In genomic region chr17:2926019-2926650, GRCh38 we compare ENCODE assay signal across 10 cellular contexts.
A peak's percentile ranks its signal among the peaks of the same experiment; 100 is the strongest.
DNase-seq lines count a peak whose midpoint lies in the region; ATAC-seq and TF ChIP-seq lines count a peak whose summit lies in the region.
"Had no signal": no experiment of that assay in that cellular context is flagged by ENCODE, and none has a peak within 500 bp of the region (broad histone marks: within the 10 kb centered on the region; RNA-seq: fewer than 3 reads in every experiment).

No MANE protein-coding gene starts in this region.

- no peaks in the 10 kb centered on the region for H4K20me1 ChIP-seq in PC-3 (ENCODE audit: low read length)

- no peaks in the 10 kb centered on the region for H3F3A ChIP-seq in PC-3 (ENCODE audit: low read length, unreplicated experiment)

- H3K9ac ChIP-seq in PC-3 (ENCODE audit: low read length) (peak overlapping the region; percentile 34; the same call in 1 of the 2 replicates), endocrine pancreas (ENCODE audit: control insufficient read depth, insufficient read depth, low read length) (peak overlapping the region; percentile 32)

- POLR2A ChIA-PET in PC-3 (lab: Charles Lee; ENCODE audit: unreplicated experiment) = no interaction called here

- peak overlapping the region; percentile 63 for H3K27ac ChIP-seq in PC-3 (ENCODE audit: low read length)
- H3K27ac ChIP-seq: vagina had no signal

- intact Hi-C loops in PC-3 (cut with micrococcal nuclease) = loop anchor here (2.0 kb wide), 1 partner anchor 77 kb away; no protein-coding TSS in a partner anchor

- CTCF ChIA-PET in PC-3 (lab: Charles Lee) = interaction anchor here (0.6 to 1.0 kb wide), 5 partner anchors 19 to 520 kb away, joined by 3 to 9 read pairs (median 7); no protein-coding TSS in a partner anchor

- peak overlapping the region; percentile 45 for H3K4me2 ChIP-seq in PC-3 (ENCODE audit: low read length)

- H3K36me3 ChIP-seq in PC-3 (ENCODE audit: low read depth, low read length) (no peaks in the 10 kb centered on the region), endocrine pancreas (ENCODE audit: control insufficient read depth, insufficient read depth, low read length) (no peaks in the 10 kb centered on the region), H7 (replicated peaks; ENCODE audit: control insufficient read depth, insufficient read depth, low read length) (peaks cover 1% of the 10 kb centered on the region; the same call in 1 of the 2 replicates)
- H3K36me3 ChIP-seq: vagina had no signal

- H3K27me3 ChIP-seq in PC-3 (ENCODE audit: low read length) = no peaks in the 10 kb centered on the region
- H3K27me3 ChIP-seq in endocrine pancreas (ENCODE audit: control insufficient read depth, insufficient read depth, low read length) = no peaks in the 10 kb centered on the region
- no peaks in the 10 kb centered on the region for H3K27me3 ChIP-seq in H7 (ENCODE audit: control insufficient read depth, insufficient read depth, low read length)
- H3K27me3 ChIP-seq: vagina had no signal

- no peaks in the 10 kb centered on the region for H3K79me2 ChIP-seq in PC-3 (ENCODE audit: low read length)

- TF ChIP-seq CTCF in PC-3 (conservative IDR thresholded peaks at IDR 0.05; ENCODE audit: low read depth, low read length) (no peak), omental fat pad (IDR thresholded peaks at IDR 0.05) (no peak)

- peaks cover 11% of the 10 kb centered on the region for H3K4me1 ChIP-seq in PC-3 (ENCODE audit: insufficient read depth, low read length)
- H3K4me1 ChIP-seq in endocrine pancreas (ENCODE audit: control insufficient read depth, insufficient read depth, low read length) = peaks cover 11% of the 10 kb centered on the region
- H3K4me1 ChIP-seq: vagina had no signal

- H3K9me2 ChIP-seq in PC-3 (replicated peaks; ENCODE audit: low read length) = no peaks in the 10 kb centered on the region

- peak; percentile 95 for ATAC-seq in PC-3
- peak; percentile 88 for ATAC-seq in omental fat pad (ENCODE audit: low FRiP score)

- peak overlapping the region; percentile 49; the same call in 1 of the 2 replicates for H2AFZ ChIP-seq in PC-3 (ENCODE audit: low read length)

- no TSS peak for BruUV-seq in PC-3 (replicated peaks; lab: Mats Ljungman, UMichigan)

- H3K4me3 ChIP-seq in PC-3 (ENCODE audit: low read length) (no peak overlapping the region), endocrine pancreas (ENCODE audit: control insufficient read depth, insufficient read depth, low read length) (no peak overlapping the region), H7 (ENCODE audit: insufficient read depth, low read depth, low read length) (no peak overlapping the region)
- H3K4me3 ChIP-seq: vagina had no signal

- H3K9me3 ChIP-seq in PC-3 (ENCODE audit: low read length) (no peaks in the 10 kb centered on the region), endocrine pancreas (ENCODE audit: control insufficient read depth, low read length) (no peaks in the 10 kb centered on the region)
- H3K9me3 ChIP-seq: vagina had no signal

- DNase-seq in ELR (ENCODE audit: low read depth) (peak; percentile 71), PC-3 (peak; percentile 75), omental fat pad (ENCODE audit: low spot score) (no peak), H7 (no peak), COLO668 (lab: John Stamatoyannopoulos, UW; ENCODE audit: unreplicated experiment) (no peak), NCI-H82 treated with DMSO at 0.1 percent for 48 hours (lab: John Stamatoyannopoulos, UW; ENCODE audit: unreplicated experiment) (no peak)
- DNase-seq in stimulated activated CD4-positive, alpha-beta T cell treated with anti-CD3 and anti-CD28 coated beads, Interleukin-4, amount 100 ng/mL, for 4 hours = no peak
- DNase-seq: activated B cell treated with CpG ODN at 0.5 μM for 24 hours had no signal

Comparison
In these comparisons a context has a peak if more than half of its experiments do, and no peak if none do; other contexts are left out.
1. DNase-seq: peak in ELR (single experiment) and PC-3 (single experiment); none in omental fat pad (single experiment), H7 (single experiment), COLO668 (single experiment), stimulated activated CD4-positive, alpha-beta T cell treated with anti-CD3 and anti-CD28 coated beads, Interleukin-4, amount 100 ng/mL, for 4 hours (0 of 2) and NCI-H82 treated with DMSO at 0.1 percent for 48 hours (single experiment).